ENCODE assay signal across 22 cellular contexts in genomic region chr1:156372265-156372586, GRCh38. TPM values are rescaled to one million over a fixed set of nuclear protein-coding genes. Genes with fewer than 3 reads are reported as not detected.
DNase-seq lines count a peak whose midpoint lies in the region; ATAC-seq, FAIRE-seq and TF ChIP-seq lines count a peak whose summit lies in the region.
"Had no signal": no experiment of that assay in that cellular context is flagged by ENCODE, and none has a peak within 500 bp of the region (broad histone marks: within the 10 kb centered on the region; RNA-seq: fewer than 3 reads in every experiment).

No MANE protein-coding gene starts in this region.

- peaks cover 73% of the 10 kb centered on the region for H3K27me3 Mint-ChIP-seq in stimulated activated naive CD8-positive, alpha-beta T cell treated with anti-CD3 and anti-CD28 coated beads, Interleukin-15, amount 100 ng/mL, for 72 hours

- no peaks in the 10 kb centered on the region for H3K9me3 ChIP-seq in K562 (replicated peaks; ENCODE audit: control insufficient read depth, insufficient read depth, low read depth, low read length)
- H3K9me3 ChIP-seq: BE2C, Caco-2, HAP-1 had no signal

- no peak overlapping the region for H2AFZ ChIP-seq in K562 (ENCODE audit: low read depth, low read length)
- H2AFZ ChIP-seq: GM23248 had no signal

- H3K9ac ChIP-seq in K562 (ENCODE audit: insufficient read depth in 1 of 2, low read depth in 2 of 2, low read length in 2 of 2) = no peak overlapping the region
- H3K9ac ChIP-seq: GM23248 had no signal

- CTCF ChIA-PET in K562 (lab: Yijun Ruan, JAX; ENCODE audit: low intra/inter-chr PET ratio) = no interaction called here

- H3K4me1 Mint-ChIP-seq in stimulated activated naive CD8-positive, alpha-beta T cell treated with anti-CD3 and anti-CD28 coated beads, Interleukin-15, amount 100 ng/mL, for 72 hours = peaks cover 8% of the 10 kb centered on the region

- FAIRE-seq in K562 (lab: Jason Lieb, UNC) = no peak

- H3K36me3 ChIP-seq in K562 (ENCODE audit: control insufficient read depth, insufficient read depth, low read length) = no peaks in the 10 kb centered on the region
- H3K36me3 ChIP-seq: BE2C, HAP-1 had no signal

- TF ChIP-seq CTCF in K562 (IDR thresholded peaks at IDR 0.05 in 2 of 3, conservative IDR thresholded peaks at IDR 0.05 in 1 of 3; ENCODE audit: insufficient read depth in 2 of 3, low read depth in 1 of 3, low read length in 3 of 3) = no peak

- TF ChIP-seq EP300 in K562 (IDR thresholded peaks at IDR 0.05; ENCODE audit: low read length) = no peak

- POLR2A ChIA-PET in K562 (lab: Yijun Ruan, JAX) = interaction anchor here (1.1 kb wide), 1 partner anchor 9 kb away, joined by 5 read pairs; no protein-coding TSS in a partner anchor

- H3K9me1 ChIP-seq in K562 (ENCODE audit: control insufficient read depth, insufficient read depth, low read length) = no peaks in the 10 kb centered on the region

- no peak for TF ChIP-seq RAD21 in K562 (CRISPR knock-in tag; conservative IDR thresholded peaks at IDR 0.05 in 1 of 2, IDR thresholded peaks at IDR 0.05 in 1 of 2)

- no peaks in the 10 kb centered on the region for H3K9me3 Mint-ChIP-seq in stimulated activated naive CD8-positive, alpha-beta T cell treated with anti-CD3 and anti-CD28 coated beads, Interleukin-15, amount 100 ng/mL, for 72 hours

- peak; percentile 64 for ATAC-seq in stimulated activated naive CD8-positive, alpha-beta T cell treated with anti-CD3 and anti-CD28 coated beads, Interleukin-15, Interleukin-2, amounts not matched to agents 100 U/mL and 50 U/mL, for 24 hours
- no peak for ATAC-seq in stimulated activated naive CD8-positive, alpha-beta T cell treated with anti-CD3 and anti-CD28 coated beads, Interleukin-15, amount 100 ng/mL, for 72 hours
- no peak for ATAC-seq in K562
- ATAC-seq in GM21360 (IDR thresholded peaks at IDR 0.05; ENCODE audit: unreplicated experiment) = no peak
- ATAC-seq: PC-3 had no signal

- DNase-seq in stimulated activated naive CD8-positive, alpha-beta T cell treated with anti-CD3 and anti-CD28 coated beads, Interleukin-15, Interleukin-2, amounts not matched to agents 100 U/mL and 50 U/mL, for 24 hours = no peak
- DNase-seq in stimulated activated naive CD8-positive, alpha-beta T cell treated with anti-CD3 and anti-CD28 coated beads, Interleukin-15, amount 100 ng/mL, for 72 hours = no peak
- DNase-seq in LHCN-M2 (ENCODE audit: low read depth) = peak; percentile 47
- DNase-seq in K562 (ENCODE audit: extremely low read depth in 1 of 4, low spot score in 3 of 4) = no peak
- no peak for DNase-seq in COR-L47 (lab: John Stamatoyannopoulos, UW)
- DNase-seq in NCI-H1105 (lab: John Stamatoyannopoulos, UW) = no peak
- DNase-seq: BE2C; CD4-positive, CD25-positive, alpha-beta regulatory T cell; DMS153; GDM1; Karpas-422; MM.1S; NCI-H1092; NCI-H1694; SIG-M5 had no signal

- no peak overlapping the region for H3K4me3 ChIP-seq in K562
- H3K4me3 ChIP-seq: GM23248, HAP-1 had no signal

- in situ Hi-C loops in K562 (cut with MboI) = no loop called here

- peaks cover 0 to 20% of the 10 kb centered on the region in 2 experiments; a peak in 3 of 5 replicates for H3K4me1 ChIP-seq in K562 (replicated peaks in 1 of 2; ENCODE audit: control insufficient read depth in 2 of 2, insufficient read depth in 2 of 2, low read length in 2 of 2)
- H3K4me1 ChIP-seq: HAP-1 had no signal

- no peak overlapping the region for H3K27ac Mint-ChIP-seq in stimulated activated naive CD8-positive, alpha-beta T cell treated with anti-CD3 and anti-CD28 coated beads, Interleukin-15, amount 100 ng/mL, for 72 hours
- H3K27ac Mint-ChIP-seq: CD4-positive, CD25-positive, alpha-beta regulatory T cell had no signal

- H4K20me1 ChIP-seq in K562 (replicated peaks; ENCODE audit: control insufficient read depth, insufficient read depth, low read length) = no peaks in the 10 kb centered on the region

- no peaks in the 10 kb centered on the region for H3K79me2 ChIP-seq in K562 (ENCODE audit: control insufficient read depth, insufficient read depth, low read length)

- H3K27me3 ChIP-seq in K562 (ENCODE audit: control insufficient read depth in 2 of 2, insufficient read depth in 2 of 2, low read length in 2 of 2) = peaks cover 0 to 15% of the 10 kb centered on the region in 2 experiments; a peak in 4 of 5 replicates
- H3K27me3 ChIP-seq: BE2C had no signal

- H3K4me3 Mint-ChIP-seq in stimulated activated naive CD8-positive, alpha-beta T cell treated with anti-CD3 and anti-CD28 coated beads, Interleukin-15, amount 100 ng/mL, for 72 hours = no peak overlapping the region
- H3K4me3 Mint-ChIP-seq: CD4-positive, CD25-positive, alpha-beta regulatory T cell had no signal

- intact Hi-C loops in K562 (cut with micrococcal nuclease) = no loop called here

- no peak overlapping the region for H3K4me2 ChIP-seq in K562 (ENCODE audit: insufficient read depth, low read length)

- no peak overlapping the region for H3K27ac ChIP-seq in K562 (ENCODE audit: extremely low read depth, low read depth, low read length)
- H3K27ac ChIP-seq: GM23248, RWPE1 had no signal

- no peak for TF ChIP-seq POLR2A in K562 (conservative IDR thresholded peaks at IDR 0.05)

- BruUV-seq in K562 (replicated peaks; lab: Mats Ljungman, UMichigan) = no TSS peak

TF ChIP-seq in K562, 482 proteins besides CTCF, POLR2A, EP300 and RAD21 (continues in another document):
- no peak for TF ChIP-seq GTF2E2 (tag; IDR thresholded peaks at IDR 0.05)
- TF ChIP-seq CBFA2T2 (conservative IDR thresholded peaks at IDR 0.05) = peak; percentile 29; the same call in 1 of the 2 replicates
- TF ChIP-seq ZFP36 (IDR thresholded peaks at IDR 0.05; ENCODE audit: low read depth, low read length, partially characterized antibody) = peak; percentile 23

RNA-seq across cellular contexts. Expression of gene RHBG, which starts 3.2 kb away (rescaled TPM):
- total RNA-seq in LHCN-M2 (2014; rRNA removed) (not detected in 2 replicates), K562 (2014; rRNA removed) (not detected in 2 replicates), K562 (2014; rRNA removed; fragmentation: Illumina TruSeq; extraction: Trizol) (not detected in 2 replicates), K562 (2015; rRNA removed; fragmentation: Illumina TruSeq; extraction: Trizol) (not detected in 2 replicates), K562 (2021) (not detected in 2 replicates)
- polyA plus RNA-seq in LHCN-M2 (2012) = not detected
- total RNA-seq in K562 (2011; cell fraction: chromatin; rRNA removed; ENCODE audit: low replicate concordance) = not detected in 2 replicates
- total RNA-seq in K562 (2011; cell fraction: nucleolus; rRNA removed) = not detected in 2 replicates
- total RNA-seq in K562 (2011; cell fraction: nucleoplasm; rRNA removed) = not detected in 2 replicates
- polyA plus RNA-seq in K562 (2011; rRNA removed) (not detected in 2 replicates), K562 (2014; fragmentation: Illumina TruSeq; extraction: Trizol) (not detected in 2 replicates), K562 (2014; fragmentation: Nextera tagmentation; extraction: Ambion mirVana) (not detected), K562 (2014; rRNA removed) (not detected in 2 replicates)
- not detected in 2 replicates for polyA plus RNA-seq in K562 (2011; cell fraction: cytosol; rRNA removed)
- not detected in 2 replicates for polyA plus RNA-seq in K562 (2011; cell fraction: nucleus; rRNA removed)
- not detected in 2 replicates for polyA plus RNA-seq in K562 (2012)
- not detected in 2 replicates for polyA minus RNA-seq in K562 (2011; rRNA and poly(A)+ RNA removed)
- not detected in 2 replicates for polyA minus RNA-seq in K562 (2011; cell fraction: cytosol; rRNA and poly(A)+ RNA removed)
- polyA minus RNA-seq in K562 (2011; cell fraction: nucleus; rRNA and poly(A)+ RNA removed) = not detected in 2 replicates
- total RNA-seq: CD4-positive, CD25-positive, alpha-beta regulatory T cell; GM23248; T-helper 1 cell treated with Interleukin-12 subunit alpha and Interleukin-12 subunit beta and Interleukin-4 antibody, amounts not matched to agents 30 ng/mL and 1 ng/mL, for 36 hours had no signal
- polyA plus RNA-seq: CD4-positive, CD25-positive, alpha-beta regulatory T cell; GM23248 had no signal

RNA-seq across cellular contexts. Expression of gene TSACC, which starts 33.9 kb away (rescaled TPM):
- total RNA-seq in LHCN-M2 (2014; rRNA removed) (not detected in 2 replicates), K562 (2014; rRNA removed) (0.45 and 1.6 TPM in 2 replicates), K562 (2014; rRNA removed; fragmentation: Illumina TruSeq; extraction: Trizol) (1.8 and 2.1 TPM in 2 replicates), K562 (2015; rRNA removed; fragmentation: Illumina TruSeq; extraction: Trizol) (2.5 and 2.6 TPM in 2 replicates), K562 (2021) (1.0 and 1.1 TPM in 2 replicates)
- 0.58 TPM for polyA plus RNA-seq in LHCN-M2 (2012)
- 0.67 TPM in 1 of 2 replicates, not detected in the other for total RNA-seq in K562 (2011; cell fraction: chromatin; rRNA removed; ENCODE audit: low replicate concordance)
- 1.1 TPM in 1 of 2 replicates, not detected in the other for total RNA-seq in K562 (2011; cell fraction: nucleolus; rRNA removed)
- total RNA-seq in K562 (2011; cell fraction: nucleoplasm; rRNA removed) = 0.59 TPM in 1 of 2 replicates, not detected in the other
- polyA plus RNA-seq in K562 (2011; rRNA removed) (2.1 and 2.2 TPM in 2 replicates), K562 (2014; fragmentation: Illumina TruSeq; extraction: Trizol) (4.5 TPM in 2 replicates), K562 (2014; fragmentation: Nextera tagmentation; extraction: Ambion mirVana) (1 to 10 TPM; 7.3 to 7.4 TPM), K562 (2014; rRNA removed) (5.0 and 7.5 TPM in 2 replicates)
- 1.9 and 3.2 TPM in 2 replicates for polyA plus RNA-seq in K562 (2011; cell fraction: cytosol; rRNA removed)
- 1.1 and 1.3 TPM in 2 replicates for polyA plus RNA-seq in K562 (2011; cell fraction: nucleus; rRNA removed)
- 0.96 and 3.3 TPM in 2 replicates for polyA plus RNA-seq in K562 (2012)
- 0.88 and 1.9 TPM in 2 replicates for polyA minus RNA-seq in K562 (2011; rRNA and poly(A)+ RNA removed)
- polyA minus RNA-seq in K562 (2011; cell fraction: cytosol; rRNA and poly(A)+ RNA removed) = not detected in 2 replicates
- polyA minus RNA-seq in K562 (2011; cell fraction: nucleus; rRNA and poly(A)+ RNA removed) = 1.1 TPM in 1 of 2 replicates, not detected in the other
- total RNA-seq: CD4-positive, CD25-positive, alpha-beta regulatory T cell; GM23248; T-helper 1 cell treated with Interleukin-12 subunit alpha and Interleukin-12 subunit beta and Interleukin-4 antibody, amounts not matched to agents 30 ng/mL and 1 ng/mL, for 36 hours had no signal

RNA-seq across cellular contexts. Expression of gene CCT3, which starts 34.1 kb away (rescaled TPM):
- total RNA-seq in LHCN-M2 (2014; rRNA removed) (341 and 346 TPM in 2 replicates), K562 (2014; rRNA removed) (567 and 570 TPM in 2 replicates), K562 (2014; rRNA removed; fragmentation: Illumina TruSeq; extraction: Trizol) (610 and 635 TPM in 2 replicates), K562 (2015; rRNA removed; fragmentation: Illumina TruSeq; extraction: Trizol) (573 and 580 TPM in 2 replicates), K562 (2021) (521 and 542 TPM in 2 replicates)
- 192 TPM for polyA plus RNA-seq in LHCN-M2 (2012)
- total RNA-seq in K562 (2011; cell fraction: chromatin; rRNA removed; ENCODE audit: low replicate concordance) = 286 and 378 TPM in 2 replicates
- 207 and 211 TPM in 2 replicates for total RNA-seq in K562 (2011; cell fraction: nucleolus; rRNA removed)
- 281 and 365 TPM in 2 replicates for total RNA-seq in K562 (2011; cell fraction: nucleoplasm; rRNA removed)
- polyA plus RNA-seq in K562 (2011; rRNA removed) (682 and 836 TPM in 2 replicates), K562 (2014; fragmentation: Illumina TruSeq; extraction: Trizol) (536 and 610 TPM in 2 replicates), K562 (2014; fragmentation: Nextera tagmentation; extraction: Ambion mirVana) (1,000 to 10,000 TPM in 1 of 2 experiments, 100 to 1,000 TPM in 1; 871 to 1,167 TPM), K562 (2014; rRNA removed) (475 and 532 TPM in 2 replicates)
- 554 and 570 TPM in 2 replicates for polyA plus RNA-seq in K562 (2011; cell fraction: cytosol; rRNA removed)
- 205 and 257 TPM in 2 replicates for polyA plus RNA-seq in K562 (2011; cell fraction: nucleus; rRNA removed)
- polyA plus RNA-seq in K562 (2012) = 345 and 420 TPM in 2 replicates
- 839 and 1,099 TPM in 2 replicates for polyA minus RNA-seq in K562 (2011; rRNA and poly(A)+ RNA removed)
- polyA minus RNA-seq in K562 (2011; cell fraction: cytosol; rRNA and poly(A)+ RNA removed) = 448 and 506 TPM in 2 replicates
- 78.0 and 147 TPM in 2 replicates for polyA minus RNA-seq in K562 (2011; cell fraction: nucleus; rRNA and poly(A)+ RNA removed)
